In genomic region chr3:120450914-120451669, GRCh38 we compare ENCODE assay signal across 8 cellular contexts. TPM values are rescaled to one million over a fixed set of nuclear protein-coding genes. Genes with fewer than 3 reads are reported as not detected.
A peak's percentile ranks its signal among the peaks of the same experiment; 100 is the strongest.
DNase-seq lines count a peak whose midpoint lies in the region; ATAC-seq and TF ChIP-seq lines count a peak whose summit lies in the region.

Gene FSTL1 (minus strand): TSS chr3:120450992. CDS start chr3:120450746, 246 bp downstream.

- ATAC-seq in HG02885 (IDR thresholded peaks at IDR 0.05; ENCODE audit: poor library complexity, unreplicated experiment): peak; percentile 15

- peak within 1 kb of the TSS; percentile 97 for H3K4me3 ChIP-seq in astrocyte of the cerebellum (ENCODE audit: low read depth, low read length)

- no peak for TF ChIP-seq CTCF in astrocyte of the cerebellum (IDR thresholded peaks at IDR 0.05; ENCODE audit: low read depth, low read length, missing control alignments)

- DNase-seq in AG08395 (ENCODE audit: low spot score) (peak; percentile 82), astrocyte of the cerebellum (ENCODE audit: low read depth) (no peak), hepatic stellate cell (ENCODE audit: low spot score) (peak; percentile 57), pulmonary artery endothelial cell (ENCODE audit: low read depth, low spot score) (no peak), UCSD-AML1 (lab: John Stamatoyannopoulos, UW; ENCODE audit: unreplicated experiment) (no peak), NCI-H526 treated with DMSO at 0.1 percent for 48 hours (lab: John Stamatoyannopoulos, UW) (no peak)
- DNase-seq in effector CD8-positive, alpha-beta T cell (lab: John Stamatoyannopoulos, UW): no peak

- in situ Hi-C loops in astrocyte of the cerebellum (cut with HindIII; ENCODE audit: low sequenced_read_pairs): no loop called here

RNA-seq across cellular contexts. Expression of gene FSTL1, which starts in this region (rescaled TPM):
- total RNA-seq in pulmonary artery endothelial cell: 517 and 690 TPM in 2 replicates

Comparison
In these comparisons a context has a peak if more than half of its experiments do, and no peak if none do; other contexts are left out.
1. DNase-seq: peak in AG08395 (single experiment) and hepatic stellate cell (single experiment); none in astrocyte of the cerebellum (single experiment), pulmonary artery endothelial cell (single experiment), UCSD-AML1 (single experiment), NCI-H526 treated with DMSO at 0.1 percent for 48 hours (single experiment) and effector CD8-positive, alpha-beta T cell (single experiment).